ENCODE assay signal across 1 cellular context in genomic region chr20:32079655-32080109, GRCh38.
TF ChIP-seq lines count a peak whose summit lies in the region.

No MANE protein-coding gene starts in this region.

TF ChIP-seq in HepG2, 621 proteins besides CTCF, POLR2A, EP300 and RAD21 (continued from another document and continues in another):
- 0 out of 2 replicates have a peak, but pooled peaks have one; percentile 51 for TF ChIP-seq ZNF142 (CRISPR knock-in tag; IDR thresholded peaks at IDR 0.05)
- TF ChIP-seq BCL6 (CRISPR knock-in tag; IDR thresholded peaks at IDR 0.05) = peak; percentile 46; the same call in 1 of the 2 replicates
- no peak for TF ChIP-seq HIVEP1 (CRISPR knock-in tag; IDR thresholded peaks at IDR 0.05)
- no peak for TF ChIP-seq ZNF496 (CRISPR knock-in tag; IDR thresholded peaks at IDR 0.05; ENCODE audit: insufficient replicate concordance)
- TF ChIP-seq GABPB1 (CRISPR knock-in tag; IDR thresholded peaks at IDR 0.05) = peak; percentile 81
- no peak for TF ChIP-seq ZNF792 (CRISPR knock-in tag; IDR thresholded peaks at IDR 0.05)
- TF ChIP-seq ZNF704 (CRISPR knock-in tag; IDR thresholded peaks at IDR 0.05; ENCODE audit: borderline replicate concordance) = no peak
- TF ChIP-seq MXD3 (CRISPR knock-in tag; IDR thresholded peaks at IDR 0.05) = peak; percentile 45; the same call in 1 of the 2 replicates
- peak; percentile 62 for TF ChIP-seq ZFP91 (CRISPR knock-in tag; IDR thresholded peaks at IDR 0.05; ENCODE audit: borderline replicate concordance)
- TF ChIP-seq NFIC (IDR thresholded peaks at IDR 0.05; ENCODE audit: low read length) = no peak
- peak; percentile 66 for TF ChIP-seq NR2F6 (IDR thresholded peaks at IDR 0.05)
- TF ChIP-seq NR2F6 (CRISPR knock-in tag; IDR thresholded peaks at IDR 0.05) = peak; percentile 90
- no peak for TF ChIP-seq NFYB (CRISPR knock-in tag; IDR thresholded peaks at IDR 0.05)
- TF ChIP-seq ZFYVE20 (CRISPR knock-in tag; IDR thresholded peaks at IDR 0.05; ENCODE audit: borderline replicate concordance, low read depth) = no peak
- 0 out of 2 replicates have a peak, but pooled peaks have one; percentile 21 for TF ChIP-seq CREBL2 (CRISPR knock-in tag; IDR thresholded peaks at IDR 0.05; ENCODE audit: borderline replicate concordance)
- no peak for TF ChIP-seq KDM4B (CRISPR knock-in tag; IDR thresholded peaks at IDR 0.05)
- peak; percentile 38; the same call in 1 of the 2 replicates for TF ChIP-seq HOXA3 (CRISPR knock-in tag; IDR thresholded peaks at IDR 0.05)
- peak in 1 of 2 experiments; percentile 67; a peak in 2 of 4 replicates for TF ChIP-seq HMGXB4 (CRISPR knock-in tag; IDR thresholded peaks at IDR 0.05; ENCODE audit: borderline replicate concordance in 1 of 2, low read depth in 1 of 2)
- TF ChIP-seq RBM22 (optimal IDR thresholded peaks at IDR 0.05; ENCODE audit: low read length) = no peak
- peak; percentile 75 for TF ChIP-seq ZNF574 (CRISPR knock-in tag; IDR thresholded peaks at IDR 0.05)
- no peak for TF ChIP-seq ZNF329 (CRISPR knock-in tag; IDR thresholded peaks at IDR 0.05; ENCODE audit: low read depth)
- 0 out of 2 replicates have a peak, but pooled peaks have one; percentile 67 for TF ChIP-seq ZNF644 (CRISPR knock-in tag; IDR thresholded peaks at IDR 0.05; ENCODE audit: low read depth)
- TF ChIP-seq FOXA1 (IDR thresholded peaks at IDR 0.05) = no peak
- TF ChIP-seq FOXA1 (CRISPR knock-in tag; IDR thresholded peaks at IDR 0.05) = peak; percentile 29; the same call in 1 of the 2 replicates
- 0 out of 2 replicates have a peak, but pooled peaks have one; percentile 39 for TF ChIP-seq ZBTB43 (CRISPR knock-in tag; conservative IDR thresholded peaks at IDR 0.05)
- no peak for TF ChIP-seq KLF15 (CRISPR knock-in tag; IDR thresholded peaks at IDR 0.05; ENCODE audit: borderline replicate concordance)
- no peak for TF ChIP-seq BATF2 (CRISPR knock-in tag; IDR thresholded peaks at IDR 0.05)
- no peak; the same call in 1 of the 2 replicates for TF ChIP-seq HMG20A (CRISPR knock-in tag; IDR thresholded peaks at IDR 0.05; ENCODE audit: borderline replicate concordance)
- no peak for TF ChIP-seq ZNF543 (CRISPR knock-in tag; IDR thresholded peaks at IDR 0.05)
- 0 out of 2 replicates have a peak, but pooled peaks have one; percentile 37 for TF ChIP-seq THAP11 (CRISPR knock-in tag; IDR thresholded peaks at IDR 0.05)
- no peak for TF ChIP-seq GABPA (IDR thresholded peaks at IDR 0.05; ENCODE audit: low read depth, low read length)
- TF ChIP-seq GABPA (CRISPR knock-in tag; IDR thresholded peaks at IDR 0.05; ENCODE audit: low read depth) = peak; percentile 68
- TF ChIP-seq ESRRA (CRISPR knock-in tag; IDR thresholded peaks at IDR 0.05; ENCODE audit: low read depth) = peak; percentile 94
- peak; percentile 40; the same call in 1 of the 2 replicates for TF ChIP-seq FOXA3 (CRISPR knock-in tag; IDR thresholded peaks at IDR 0.05)
- no peak for TF ChIP-seq TOPORS (CRISPR knock-in tag; IDR thresholded peaks at IDR 0.05)
- 0 out of 2 replicates have a peak, but pooled peaks have one; percentile 28 for TF ChIP-seq SRY (CRISPR knock-in tag; IDR thresholded peaks at IDR 0.05)
- TF ChIP-seq SNAPC2 (CRISPR knock-in tag; IDR thresholded peaks at IDR 0.05) = no peak
- peak; percentile 76 for TF ChIP-seq NR2C2 (CRISPR knock-in tag; IDR thresholded peaks at IDR 0.05; ENCODE audit: borderline replicate concordance)
- TF ChIP-seq ZNF34 (CRISPR knock-in tag; IDR thresholded peaks at IDR 0.05; ENCODE audit: borderline replicate concordance) = no peak
- no peak; the same call in 1 of the 2 replicates for TF ChIP-seq KDM2A (CRISPR knock-in tag; IDR thresholded peaks at IDR 0.05; ENCODE audit: borderline replicate concordance, low read depth)
- peak; percentile 74 for TF ChIP-seq SALL1 (CRISPR knock-in tag; IDR thresholded peaks at IDR 0.05)
- no peak for TF ChIP-seq SCMH1 (CRISPR knock-in tag; IDR thresholded peaks at IDR 0.05; ENCODE audit: borderline replicate concordance)
- no peak for TF ChIP-seq KMT2A (CRISPR knock-in tag; IDR thresholded peaks at IDR 0.05)
- TF ChIP-seq RXRA (CRISPR knock-in tag; IDR thresholded peaks at IDR 0.05) = peak; percentile 72
- no peak for TF ChIP-seq ZBTB3 (CRISPR knock-in tag; IDR thresholded peaks at IDR 0.05; ENCODE audit: borderline replicate concordance, low read depth)
- TF ChIP-seq ZNF512B (CRISPR knock-in tag; IDR thresholded peaks at IDR 0.05; ENCODE audit: borderline replicate concordance) = 0 out of 2 replicates have a peak, but pooled peaks have one; percentile 65
